ENCODE assay signal across 8 cellular contexts in genomic region chr12:57940052-57940914, GRCh38. TPM values are rescaled to one million over a fixed set of nuclear protein-coding genes. Genes with fewer than 3 reads are reported as not detected.
DNase-seq lines count a peak whose midpoint lies in the region; ATAC-seq and TF ChIP-seq lines count a peak whose summit lies in the region.

No MANE protein-coding gene starts in this region.

- DNase-seq in RWPE1 (ENCODE audit: low spot score) = no peak
- no peak for DNase-seq in retinal pigment epithelial cell (ENCODE audit: low read depth)
- no peak for DNase-seq in stimulated activated CD4-positive, alpha-beta T cell treated with anti-CD3 and anti-CD28 coated beads, Interleukin-15, amount 100 ng/mL, for 24 hours
- no peak for DNase-seq in GDM1 (lab: John Stamatoyannopoulos, UW)
- no peak for DNase-seq in DMS153 (lab: John Stamatoyannopoulos, UW)

- H3K36me3 ChIP-seq in esophagus (ENCODE audit: control insufficient read depth in 2 of 2, insufficient read depth in 2 of 2, low read length in 1 of 2) = no peaks in the 10 kb centered on the region

- no peaks in the 10 kb centered on the region for H3K27me3 ChIP-seq in esophagus (ENCODE audit: control insufficient read depth in 1 of 2, insufficient read depth in 2 of 2, low read length in 2 of 2)

- H3K4me3 ChIP-seq in GM12875 (ENCODE audit: low read depth, low read length) (peak overlapping the region; percentile 61), esophagus (ENCODE audit: low read depth in 1 of 2, low read length in 2 of 2) (peak overlapping the region in 1 of 2 donors; percentile 61), retinal pigment epithelial cell (ENCODE audit: low read length) (peak overlapping the region; percentile 78)

- CTCF ChIA-PET in RWPE1 (lab: Yijun Ruan, JAX) = interaction anchor here (0.5 kb wide), 1 partner anchor 127 kb away, joined by 3 read pairs; no protein-coding TSS in a partner anchor

- H3K27ac ChIP-seq in RWPE1 (peak overlapping the region; percentile 86; the same call in 1 of the 2 replicates), esophagus (ENCODE audit: low read depth in 2 of 2, low read length in 1 of 2) (peak overlapping the region; percentile 94 to 97)

- ATAC-seq in GM21528 (IDR thresholded peaks at IDR 0.05; ENCODE audit: low FRiP score, unreplicated experiment) = no peak

- no peaks in the 10 kb centered on the region for H3K4me1 ChIP-seq in esophagus (ENCODE audit: control insufficient read depth in 2 of 2, insufficient read depth in 2 of 2, low read length in 1 of 2)

- no peaks in the 10 kb centered on the region for H3K9me3 ChIP-seq in esophagus (ENCODE audit: control insufficient read depth in 2 of 2, insufficient read depth in 1 of 2, low read depth in 1 of 2, low read length in 1 of 2)

- 54 to 69% methylated on average over 2 of the region's 2 CpGs for WGBS in esophagus, 2 donors

- POLR2A ChIA-PET in RWPE1 (lab: Yijun Ruan, JAX; ENCODE audit: low non-redundant PET) = no interaction called here

- TF ChIP-seq CTCF in GM12875 (IDR thresholded peaks at IDR 0.05; ENCODE audit: borderline replicate concordance, insufficient read depth, low read depth, low read length) = no peak
- no peak for TF ChIP-seq CTCF in RWPE1 (conservative IDR thresholded peaks at IDR 0.05; ENCODE audit: low read depth)
- no peak for TF ChIP-seq CTCF in retinal pigment epithelial cell (conservative IDR thresholded peaks at IDR 0.05; ENCODE audit: low read depth, low read length)

RNA-seq across cellular contexts. Expression of gene ATP23, which starts 1.1 kb away (rescaled TPM):
- polyA plus RNA-seq in esophagus = 10 to 100 TPM in 1 of 2 donors, 1 to 10 TPM in 1; 5.7 to 11.0 TPM
